ENCODE assay signal across 26 cellular contexts in genomic region chr17:61205931-61206330, GRCh38.
DNase-seq lines count a peak whose midpoint lies in the region; ATAC-seq and TF ChIP-seq lines count a peak whose summit lies in the region.
"Had no signal": no experiment of that assay in that cellular context is flagged by ENCODE, and none has a peak within 500 bp of the region (broad histone marks: within the 10 kb centered on the region; RNA-seq: fewer than 3 reads in every experiment).

No MANE protein-coding gene starts in this region.

- peak overlapping the region; percentile 4 for H3K4me2 ChIP-seq in smooth muscle cell
- H3K4me2 ChIP-seq: GM23338 had no signal

- H3K4me3 ChIP-seq in astrocyte of the spinal cord (ENCODE audit: low read depth, low read length) (no peak overlapping the region), smooth muscle cell (no peak overlapping the region)
- H3K4me3 ChIP-seq: GM23338, pancreas, sigmoid colon, tibial nerve had no signal

- no peaks in the 10 kb centered on the region for H3K27me3 ChIP-seq in smooth muscle cell (ENCODE audit: low read depth)
- H3K27me3 ChIP-seq: pancreas, sigmoid colon, tibial nerve had no signal

- no peaks in the 10 kb centered on the region for H4K20me1 ChIP-seq in smooth muscle cell (ENCODE audit: low read depth)

- peaks cover 11% of the 10 kb centered on the region for H3F3A ChIP-seq in smooth muscle cell (ENCODE audit: low read depth)

- H3K36me3 ChIP-seq in smooth muscle cell (ENCODE audit: low read depth), result no peaks in the 10 kb centered on the region
- H3K36me3 ChIP-seq: pancreas, sigmoid colon, tibial nerve had no signal

- DNase-seq in HCEC 1CT, result peak; percentile 41
- DNase-seq in NCI-H446 treated with DMSO at 0.1 percent for 48 hours (lab: John Stamatoyannopoulos, UW), result peak; percentile 29
- DNase-seq in astrocyte of the spinal cord (ENCODE audit: low read depth, low spot score), result peak; percentile 35
- DNase-seq in smooth muscle cell (lab: John Stamatoyannopoulos, UW; ENCODE audit: unreplicated experiment), result no peak
- DNase-seq in mesenteric fat pad (ENCODE audit: low spot score), result no peak
- no peak for DNase-seq in DMS79 treated with DMSO at 0.1 percent for 48 hours (lab: John Stamatoyannopoulos, UW)
- DNase-seq: activated CD4-positive, alpha-beta memory T cell treated with anti-CD3 and anti-CD28 coated beads for 36 hours; activated naive CD4-positive, alpha-beta T cell treated with Interleukin-2 at 50 U/mL for 16 hours; activated T-cell treated with anti-CD3 and anti-CD28 coated beads for 4 hours; anterior cingulate cortex; COR-L47; endodermal cell; hypothalamus; mammary epithelial cell; MM.1S; naive B cell; NCI-H226; pancreas; Right ventricle myocardium superior; sigmoid colon had no signal

- WGBS in smooth muscle cell (ENCODE audit: low lambda C conversion rate), result 27% methylated on average over 4 of the region's 4 CpGs

- H2AFZ ChIP-seq in smooth muscle cell (ENCODE audit: low read depth), result no peak overlapping the region
- H2AFZ ChIP-seq: GM23338 had no signal

- H3K27ac ChIP-seq in smooth muscle cell (ENCODE audit: low read depth), result peak overlapping the region; percentile 13
- H3K27ac ChIP-seq: pancreas, VCaP had no signal

- ATAC-seq in HG03039 (IDR thresholded peaks at IDR 0.05; ENCODE audit: unreplicated experiment), result no peak
- ATAC-seq: HepG2; pancreas; stimulated activated memory B cell treated with anti-CD40 and anti-IgM and Interleukin-4, amounts not matched to agents 10 μg/mL and 1 μg/mL and 100 μg/mL, for 72 hours had no signal

- in situ Hi-C loops in astrocyte of the spinal cord (cut with HindIII; ENCODE audit: low sequenced_read_pairs), result no loop called here

- H3K4me1 ChIP-seq in smooth muscle cell (ENCODE audit: low read depth), result peaks cover 36% of the 10 kb centered on the region

- H3K79me2 ChIP-seq in smooth muscle cell (ENCODE audit: low read depth), result no peaks in the 10 kb centered on the region

- no peaks in the 10 kb centered on the region for H3K9me3 ChIP-seq in smooth muscle cell (replicated peaks; ENCODE audit: low read depth)
- H3K9me3 ChIP-seq: pancreas, sigmoid colon, tibial nerve had no signal

- H3K9ac ChIP-seq in smooth muscle cell (ENCODE audit: low read depth), result no peak overlapping the region

- TF ChIP-seq CTCF in astrocyte of the spinal cord (IDR thresholded peaks at IDR 0.05; ENCODE audit: low read depth, low read length) (no peak), smooth muscle cell (IDR thresholded peaks at IDR 0.05; ENCODE audit: borderline replicate concordance, insufficient read depth, poor library complexity, severe bottlenecking) (no peak)

Comparison
In these comparisons a context has a peak if more than half of its experiments do, and no peak if none do; other contexts are left out.
1. DNase-seq: peak in HCEC 1CT (single experiment), NCI-H446 treated with DMSO at 0.1 percent for 48 hours (single experiment) and astrocyte of the spinal cord (single experiment); none in smooth muscle cell (single experiment), mesenteric fat pad (single experiment) and DMS79 treated with DMSO at 0.1 percent for 48 hours (single experiment).